Comparison of ENCODE assay signal across 1 cellular context in the genomic region with DNA sequence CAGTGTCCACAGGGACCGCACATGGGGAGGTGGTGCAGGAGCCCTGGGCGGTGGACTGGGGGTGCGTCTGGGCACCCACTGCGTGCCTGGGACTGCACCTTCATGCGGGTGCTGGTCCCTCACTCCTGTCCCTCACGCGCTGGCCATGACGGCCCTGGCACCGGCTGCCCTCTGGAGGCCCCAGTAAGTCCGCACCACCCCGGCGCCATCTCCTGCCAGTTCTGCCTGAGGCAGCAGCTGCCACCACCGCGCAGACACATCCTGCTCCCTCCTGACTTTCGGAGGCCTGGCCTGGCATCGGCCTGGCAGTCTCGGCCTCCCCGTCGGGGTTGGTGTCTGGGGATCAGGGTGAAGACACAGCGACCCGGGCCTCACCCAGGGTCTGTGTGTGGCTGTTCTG.
TF ChIP-seq lines count a peak whose summit lies in the region.

No MANE protein-coding gene starts in this region.

TF ChIP-seq in H1, 55 proteins besides CTCF, POLR2A, EP300 and RAD21:
- TF ChIP-seq EGR1 (IDR thresholded peaks at IDR 0.05; ENCODE audit: borderline replicate concordance, low read depth, low read length) (no peak), KDM4A (IDR thresholded peaks at IDR 0.05; ENCODE audit: low read depth, low read length, severe bottlenecking) (no peak), SIN3A (conservative IDR thresholded peaks at IDR 0.05 in 1 of 2, IDR thresholded peaks at IDR 0.05 in 1 of 2; ENCODE audit: low read depth in 1 of 2, low read length in 2 of 2) (no peak), RFX5 (IDR thresholded peaks at IDR 0.05; ENCODE audit: borderline replicate concordance, low read depth, low read length) (no peak), CHD2 (IDR thresholded peaks at IDR 0.05; ENCODE audit: low read length) (no peak), POLR2AphosphoS5 (IDR thresholded peaks at IDR 0.05; ENCODE audit: low read depth, low read length) (no peak), CEBPB (IDR thresholded peaks at IDR 0.05; ENCODE audit: low read depth, low read length) (no peak), EZH2 (IDR thresholded peaks at IDR 0.05; ENCODE audit: low read depth, low read length, severe bottlenecking) (no peak), RBBP5 (IDR thresholded peaks at IDR 0.05; ENCODE audit: borderline replicate concordance, low read depth, low read length) (no peak), BRCA1 (IDR thresholded peaks at IDR 0.05; ENCODE audit: low read depth, low read length) (no peak), SIRT6 (IDR thresholded peaks at IDR 0.05; ENCODE audit: low read length) (no peak), SAP30 (IDR thresholded peaks at IDR 0.05; ENCODE audit: insufficient read depth, insufficient replicate concordance, low read length) (no peak), CREB1 (IDR thresholded peaks at IDR 0.05) (no peak), MAX (IDR thresholded peaks at IDR 0.05) (no peak), ASH2L (IDR thresholded peaks at IDR 0.05; ENCODE audit: low read length) (no peak), SIX5 (IDR thresholded peaks at IDR 0.05; ENCODE audit: low read depth, low read length) (no peak), GTF2F1 (IDR thresholded peaks at IDR 0.05; ENCODE audit: borderline replicate concordance, low read depth, low read length) (no peak), TAF7 (optimal IDR thresholded peaks at IDR 0.05; ENCODE audit: borderline replicate concordance, low read depth, low read length) (no peak), NRF1 (IDR thresholded peaks at IDR 0.05; ENCODE audit: low read depth, low read length) (no peak)
- TF ChIP-seq, protein P1, sequence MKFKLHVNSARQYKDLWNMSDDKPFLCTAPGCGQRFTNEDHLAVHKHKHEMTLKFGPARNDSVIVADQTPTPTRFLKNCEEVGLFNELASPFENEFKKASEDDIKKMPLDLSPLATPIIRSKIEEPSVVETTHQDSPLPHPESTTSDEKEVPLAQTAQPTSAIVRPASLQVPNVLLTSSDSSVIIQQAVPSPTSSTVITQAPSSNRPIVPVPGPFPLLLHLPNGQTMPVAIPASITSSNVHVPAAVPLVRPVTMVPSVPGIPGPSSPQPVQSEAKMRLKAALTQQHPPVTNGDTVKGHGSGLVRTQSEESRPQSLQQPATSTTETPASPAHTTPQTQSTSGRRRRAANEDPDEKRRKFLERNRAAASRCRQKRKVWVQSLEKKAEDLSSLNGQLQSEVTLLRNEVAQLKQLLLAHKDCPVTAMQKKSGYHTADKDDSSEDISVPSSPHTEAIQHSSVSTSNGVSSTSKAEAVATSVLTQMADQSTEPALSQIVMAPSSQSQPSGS (IDR thresholded peaks at IDR 0.05; ENCODE audit: low read length): no peak
